Comparison of ENCODE assay signal across 31 cellular contexts in genomic region chr19:44515031-44515430, GRCh38. TPM values are rescaled to one million over a fixed set of nuclear protein-coding genes. Genes with fewer than 3 reads are reported as not detected.
"Had no signal": no experiment of that assay in that cellular context is flagged by ENCODE, and none has a peak within 500 bp of the region (broad histone marks: within the 10 kb centered on the region; RNA-seq: fewer than 3 reads in every experiment).

No MANE protein-coding gene starts in this region.

- H3K4me1 ChIP-seq: stomach, suprapubic skin, testis, thyroid gland, tibial artery, tibial nerve, transverse colon, upper lobe of left lung, upper lobe of right lung, uterus, vagina had no signal

- H3K27ac ChIP-seq: stomach, suprapubic skin, testis, thoracic aorta, thyroid gland, tibial artery, tibial nerve, transverse colon, upper lobe of left lung, upper lobe of right lung, uterus, vagina had no signal

- H3K9me3 ChIP-seq: testis, thoracic aorta, thyroid gland, tibial artery, transverse colon, upper lobe of left lung, upper lobe of right lung, uterus, vagina had no signal

- H3K4me3 ChIP-seq: stomach, suprapubic skin, testis, thoracic aorta, thyroid gland, tibial artery, tibial nerve, transverse colon, upper lobe of left lung, upper lobe of right lung, uterus, vagina had no signal

- H3K27me3 ChIP-seq: testis, thyroid gland, tibial nerve, transverse colon, upper lobe of left lung, upper lobe of right lung, uterus, vagina had no signal

- ATAC-seq: stimulated activated effector memory CD8-positive, alpha-beta T cell treated with anti-CD3 and anti-CD28 coated beads, Interleukin-12 subunit alpha, Interleukin-12 subunit beta, amount 100 ng/mL, for 72 hours; stimulated activated memory B cell treated with anti-CD40 and anti-IgM and Interleukin-4, amounts not matched to agents 10 μg/mL and 1 μg/mL and 100 μg/mL, for 72 hours; stimulated activated naive B cell treated with anti-CD40 and anti-IgM and Interleukin-4, amounts not matched to agents 10 μg/mL and 1 μg/mL and 100 μg/mL, for 72 hours; stimulated activated naive CD8-positive, alpha-beta T cell treated with anti-CD3 and anti-CD28 coated beads, Interleukin-15, amount 100 ng/mL, for 72 hours; stimulated activated naive CD8-positive, alpha-beta T cell treated with anti-CD3 and anti-CD28 coated beads, Interleukin-15, Interleukin-2, amounts not matched to agents 100 U/mL and 50 U/mL, for 24 hours; upper lobe of right lung had no signal

- FAIRE-seq: urothelium cell line had no signal

- DNase-seq: stimulated activated CD4-positive, alpha-beta T cell treated with anti-CD3 and anti-CD28 coated beads, Interleukin-2, amount 100 ng/mL, for 48 hours; stimulated activated CD4-positive, alpha-beta T cell treated with anti-CD3 and anti-CD28 coated beads, Interleukin-4, amount 100 ng/mL, for 1 hour; stimulated activated CD4-positive, alpha-beta T cell treated with anti-CD3 and anti-CD28 coated beads, Interleukin-4, amount 100 ng/mL, for 24 hours; stimulated activated CD4-positive, alpha-beta T cell treated with anti-CD3 and anti-CD28 coated beads, Interleukin-4, amount 100 ng/mL, for 4 hours; stimulated activated CD8-positive, alpha-beta memory T cell treated with anti-CD3 and anti-CD28 coated beads, Interleukin-4, amount 100 ng/mL, for 48 hours; stimulated activated naive B cell treated with anti-CD40 and anti-IgM and Interleukin-4, amounts not matched to agents 10 μg/mL and 1 μg/mL and 100 μg/mL, for 72 hours; stimulated activated naive CD4-positive, alpha-beta T cell; stimulated activated naive CD4-positive, alpha-beta T cell treated with Interleukin-2 at 50 U/mL for 16 hours; stimulated activated naive CD8-positive, alpha-beta T cell treated with anti-CD3 and anti-CD28 coated beads, Interleukin-15, amount 100 ng/mL, for 72 hours; stimulated activated naive CD8-positive, alpha-beta T cell treated with anti-CD3 and anti-CD28 coated beads, Interleukin-15, Interleukin-2, amounts not matched to agents 100 U/mL and 50 U/mL, for 24 hours; stomach; substantia nigra; testis; thyroid gland; tibial artery; transverse colon; trophoblast cell; upper lobe of left lung; upper lobe of right lung; uterus had no signal

- H3K36me3 ChIP-seq: stomach, suprapubic skin, thoracic aorta, thyroid gland, tibial artery, tibial nerve, transverse colon, upper lobe of left lung, upper lobe of right lung, uterus, vagina had no signal

RNA-seq across cellular contexts. Expression of gene CEACAM20, which starts 14.4 kb away (rescaled TPM):
- total RNA-seq: subcutaneous adipose tissue, temporal lobe, thoracic aorta, thyroid gland, tibial nerve, upper lobe of left lung, ureter, urinary bladder, vagina had no signal
- polyA plus RNA-seq: stomach, urinary bladder had no signal
